In genomic region chr11:65871811-65872548, GRCh38 we compare ENCODE assay signal across 8 cellular contexts. TPM values are rescaled to one million over a fixed set of nuclear protein-coding genes. Genes with fewer than 3 reads are reported as not detected.
DNase-seq lines count a peak whose midpoint lies in the region; ATAC-seq and TF ChIP-seq lines count a peak whose summit lies in the region.

No MANE protein-coding gene starts in this region.

- no peak overlapping the region for H3K4me3 ChIP-seq in BLaER1

- peak overlapping the region; percentile 86 for H3K27ac Mint-ChIP-seq in osteocyte (ENCODE audit: unreplicated experiment)

- peaks cover 38% of the 10 kb centered on the region for H3K4me1 Mint-ChIP-seq in osteocyte (ENCODE audit: unreplicated experiment)

- H3K36me3 ChIP-seq in BLaER1 = peaks cover 15% of the 10 kb centered on the region

- H3K27ac ChIP-seq in BLaER1 (no peak overlapping the region), foreskin keratinocyte (no peak overlapping the region)

- no peak for ATAC-seq in foreskin keratinocyte
- ATAC-seq in GM18861 (IDR thresholded peaks at IDR 0.05; ENCODE audit: unreplicated experiment) = no peak
- ATAC-seq in GM19324 (IDR thresholded peaks at IDR 0.05; ENCODE audit: low FRiP score, unreplicated experiment) = no peak

- peaks cover 47% of the 10 kb centered on the region for H4K20me1 ChIP-seq in BLaER1

- H3K27me3 Mint-ChIP-seq in osteocyte (ENCODE audit: unreplicated experiment) = no peaks in the 10 kb centered on the region

- H3K4me3 Mint-ChIP-seq in osteocyte (ENCODE audit: unreplicated experiment) = peak overlapping the region; percentile 71

- H3K9ac ChIP-seq in BLaER1 = peak overlapping the region; percentile 13; the same call in 1 of the 2 replicates

- peaks cover 36% of the 10 kb centered on the region for H3K27me3 ChIP-seq in BLaER1
- no peaks in the 10 kb centered on the region for H3K27me3 ChIP-seq in foreskin keratinocyte

- H3K36me3 Mint-ChIP-seq in osteocyte (ENCODE audit: unreplicated experiment) = peaks cover 2% of the 10 kb centered on the region

- peak; percentile 59 for DNase-seq in T1000 (lab: John Stamatoyannopoulos, UW)
- DNase-seq in foreskin keratinocyte = no peak
- no peak for DNase-seq in osteocyte (ENCODE audit: extremely low spot score, unreplicated experiment)
- DNase-seq in activated CD8-positive, alpha-beta memory T cell treated with anti-CD3 and anti-CD28 coated beads, Interleukin-2, amount 50 U/mL, for 48 hours = no peak
- DNase-seq in ureter (ENCODE audit: low spot score) = no peak

- H3K4me1 ChIP-seq in BLaER1 = peaks cover 48% of the 10 kb centered on the region
- H3K4me1 ChIP-seq in foreskin keratinocyte = no peaks in the 10 kb centered on the region

- H3K9me3 Mint-ChIP-seq in osteocyte (ENCODE audit: unreplicated experiment) = no peaks in the 10 kb centered on the region

- TF ChIP-seq CTCF in foreskin keratinocyte (conservative IDR thresholded peaks at IDR 0.05) = peak; percentile 4
- TF ChIP-seq CTCF in osteocyte (IDR thresholded peaks at IDR 0.05) = no peak

- no peaks in the 10 kb centered on the region for H3K9me3 ChIP-seq in BLaER1

- H3K4me2 ChIP-seq in BLaER1 = peak overlapping the region; percentile 90

RNA-seq across cellular contexts. Expression of gene EFEMP2, which starts 0.6 kb away (rescaled TPM):
- total RNA-seq in foreskin keratinocyte (12.3 and 16.4 TPM in 2 replicates), osteocyte (130 and 131 TPM in 2 replicates), ureter (60.0 TPM)
- polyA plus RNA-seq in foreskin keratinocyte = 15.8 and 19.4 TPM in 2 replicates

RNA-seq across cellular contexts. Expression of gene CTSW, which starts 7.7 kb away (rescaled TPM):
- total RNA-seq in foreskin keratinocyte (not detected in 2 replicates), osteocyte (not detected in 2 replicates), ureter (5.7 TPM)
- not detected in 2 replicates for polyA plus RNA-seq in foreskin keratinocyte

RNA-seq across cellular contexts. Expression of gene MUS81, which starts 11.7 kb away (rescaled TPM):
- total RNA-seq in foreskin keratinocyte (51.0 and 59.8 TPM in 2 replicates), osteocyte (63.7 and 68.5 TPM in 2 replicates), ureter (61.7 TPM)
- polyA plus RNA-seq in foreskin keratinocyte = 44.5 and 50.1 TPM in 2 replicates

RNA-seq across cellular contexts. Expression of gene CFL1, which starts 14.0 kb away (rescaled TPM):
- 1,336 TPM in 2 replicates for total RNA-seq in foreskin keratinocyte
- polyA plus RNA-seq in foreskin keratinocyte = 2,195 and 2,324 TPM in 2 replicates
- total RNA-seq in osteocyte = 939 and 946 TPM in 2 replicates
- total RNA-seq in ureter = 887 TPM

RNA-seq across cellular contexts. Expression of gene FIBP, which starts 16.3 kb away (rescaled TPM):
- total RNA-seq in foreskin keratinocyte (105 and 113 TPM in 2 replicates), osteocyte (92.4 and 92.8 TPM in 2 replicates), ureter (60.2 TPM)
- polyA plus RNA-seq in foreskin keratinocyte = 120 and 124 TPM in 2 replicates
